Comparison of ENCODE assay signal across 17 cellular contexts in the genomic region with DNA sequence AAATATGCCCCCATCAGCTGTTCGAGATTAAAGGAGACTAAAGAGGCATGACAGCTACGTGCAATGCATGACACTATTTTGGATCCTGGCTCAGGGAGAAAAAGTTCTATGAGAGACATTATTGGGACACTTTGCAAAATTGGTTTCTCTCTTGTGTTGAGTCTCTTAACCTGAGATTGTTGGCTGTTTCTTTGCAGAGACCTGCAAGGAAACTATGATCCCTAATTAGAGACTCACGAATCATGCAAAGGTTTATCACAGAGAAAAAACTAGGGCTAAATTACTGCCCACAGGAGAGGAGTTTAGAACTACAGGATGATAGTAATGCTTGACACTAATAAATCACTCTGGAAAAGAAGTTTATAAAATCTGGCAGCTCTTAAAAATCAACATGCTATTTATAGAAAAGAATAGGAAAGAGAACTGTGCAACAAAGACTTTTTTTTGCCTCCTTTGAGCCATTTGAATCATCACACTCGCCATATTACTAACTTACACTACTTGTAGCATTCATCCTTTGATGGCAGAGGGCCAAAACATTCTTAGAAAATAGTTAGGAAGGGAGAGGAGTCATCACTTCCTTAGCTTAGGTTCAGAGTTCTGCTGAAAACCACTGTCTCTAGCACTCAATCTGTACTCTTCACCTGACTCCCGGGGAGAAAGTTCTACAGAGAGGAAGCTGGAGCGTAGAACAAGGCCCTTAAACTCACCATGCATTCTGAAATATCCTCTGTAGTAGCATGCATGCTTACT. TPM values are rescaled to one million over a fixed set of nuclear protein-coding genes. Genes with fewer than 3 reads are reported as not detected.
DNase-seq lines count a peak whose midpoint lies in the region; ATAC-seq and TF ChIP-seq lines count a peak whose summit lies in the region.
"Had no signal": no experiment of that assay in that cellular context is flagged by ENCODE, and none has a peak within 500 bp of the region (broad histone marks: within the 10 kb centered on the region; RNA-seq: fewer than 3 reads in every experiment).

No MANE protein-coding gene starts in this region.

- no peaks in the 10 kb centered on the region for H3K36me3 Mint-ChIP-seq in type B pancreatic cell
- H3K36me3 Mint-ChIP-seq: WTC11 had no signal

- 56 to 66% methylated on average over 6 of the region's 6 CpGs for WGBS in upper lobe of left lung, 2 donors

- no peaks in the 10 kb centered on the region for H3K4me1 ChIP-seq in RWPE2 (ENCODE audit: insufficient read depth, poor library complexity, severe bottlenecking)
- H3K4me1 ChIP-seq in upper lobe of left lung = peaks cover 0 to 4% (median 2%) of the 10 kb centered on the region in 4 donors
- H3K4me1 ChIP-seq in PC-9 (replicated peaks; ENCODE audit: insufficient read depth) = no peaks in the 10 kb centered on the region
- H3K4me1 ChIP-seq: parathyroid adenoma had no signal

- intact Hi-C loops in PC-9 (cut with micrococcal nuclease; ENCODE audit: unreplicated experiment) = no loop called here

- H3K9me2 ChIP-seq in PC-9 (ENCODE audit: insufficient read depth) = no peaks in the 10 kb centered on the region

- H2AFZ ChIP-seq in PC-9 = no peak overlapping the region
- H2AFZ ChIP-seq: parathyroid adenoma had no signal

- POLR2A ChIA-PET in PC-9 (lab: Charles Lee; ENCODE audit: unreplicated experiment) = no interaction called here

- no TSS peak for BruUV-seq in PC-9 (replicated peaks; lab: Mats Ljungman, UMichigan)

- no peak for TF ChIP-seq POLR2A in upper lobe of left lung (IDR thresholded peaks at IDR 0.05)

- H3K27me3 Mint-ChIP-seq in type B pancreatic cell = peaks cover 14% of the 10 kb centered on the region

- H4K20me1 ChIP-seq in PC-9 (ENCODE audit: insufficient read depth) = no peaks in the 10 kb centered on the region
- H4K20me1 ChIP-seq: BLaER1 treated with 17β-estradiol and CSF1 and Interleukin-3, amounts not matched to agents 10 nM and 100 nM had no signal

- H3K4me2 ChIP-seq in PC-9 = no peak overlapping the region

- H3F3A ChIP-seq in PC-9 (ENCODE audit: insufficient read depth, low read depth) = no peaks in the 10 kb centered on the region

- no peak overlapping the region for H3K4me3 ChIP-seq in RWPE2 (ENCODE audit: severe bottlenecking)
- H3K4me3 ChIP-seq in fibroblast of the aortic adventitia (ENCODE audit: low read depth, low read length) = no peak overlapping the region
- H3K4me3 ChIP-seq in upper lobe of left lung = no peak overlapping the region
- H3K4me3 ChIP-seq in PC-9 = no peak overlapping the region
- H3K4me3 ChIP-seq: BLaER1 treated with 17β-estradiol and CSF1 and Interleukin-3, amounts not matched to agents 10 nM and 100 nM; SK-N-MC had no signal

- ATAC-seq in RWPE2 (ENCODE audit: low read depth) = peak; percentile 89
- no peak for ATAC-seq in upper lobe of left lung (ENCODE audit: low FRiP score in 2 of 2)
- ATAC-seq: WTC11 had no signal

- H3K27me3 ChIP-seq in RWPE2 (ENCODE audit: insufficient read depth, poor library complexity, severe bottlenecking) = peaks cover 18% of the 10 kb centered on the region
- no peaks in the 10 kb centered on the region for H3K27me3 ChIP-seq in upper lobe of left lung
- peaks cover 5% of the 10 kb centered on the region; the same call in 1 of the 2 replicates for H3K27me3 ChIP-seq in PC-9 (ENCODE audit: insufficient read depth, low read depth)
- H3K27me3 ChIP-seq: BLaER1 treated with 17β-estradiol and CSF1 and Interleukin-3, amounts not matched to agents 10 nM and 100 nM had no signal

- no peak for TF ChIP-seq EP300 in upper lobe of left lung (IDR thresholded peaks at IDR 0.05)

- H3K9me3 ChIP-seq in RWPE2 (ENCODE audit: severe bottlenecking) (peaks cover 3% of the 10 kb centered on the region), upper lobe of left lung (no peaks in the 10 kb centered on the region), PC-9 (ENCODE audit: insufficient read depth, low read depth) (no peaks in the 10 kb centered on the region)

- no peak overlapping the region for H3K27ac Mint-ChIP-seq in type B pancreatic cell
- H3K27ac Mint-ChIP-seq: WTC11 had no signal

- H3K27ac ChIP-seq in RWPE2 (ENCODE audit: poor library complexity, severe bottlenecking) = no peak overlapping the region
- no peak overlapping the region for H3K27ac ChIP-seq in upper lobe of left lung
- no peak overlapping the region for H3K27ac ChIP-seq in PC-9
- H3K27ac ChIP-seq: parathyroid adenoma, SK-N-MC had no signal

- H3K9me3 Mint-ChIP-seq in type B pancreatic cell = no peaks in the 10 kb centered on the region

- no peak for TF ChIP-seq CTCF in RWPE2 (IDR thresholded peaks at IDR 0.05; ENCODE audit: poor library complexity, severe bottlenecking)
- TF ChIP-seq CTCF in fibroblast of the aortic adventitia (IDR thresholded peaks at IDR 0.05; ENCODE audit: insufficient read depth, low read length) = no peak
- no peak for TF ChIP-seq CTCF in upper lobe of left lung (IDR thresholded peaks at IDR 0.05)
- no peak for TF ChIP-seq CTCF in type B pancreatic cell (conservative IDR thresholded peaks at IDR 0.05)
- no peak for TF ChIP-seq CTCF in PC-9 (conservative IDR thresholded peaks at IDR 0.05)

- no peak overlapping the region for H3K4me3 Mint-ChIP-seq in type B pancreatic cell
- H3K4me3 Mint-ChIP-seq: WTC11 had no signal

- H3K79me2 ChIP-seq in PC-9 (ENCODE audit: low read depth) = no peaks in the 10 kb centered on the region
- H3K79me2 ChIP-seq: parathyroid adenoma had no signal

- H3K4me1 Mint-ChIP-seq in type B pancreatic cell (ENCODE audit: unreplicated experiment) = no peaks in the 10 kb centered on the region

- H3K36me3 ChIP-seq in RWPE2 (ENCODE audit: low read depth) (no peaks in the 10 kb centered on the region), upper lobe of left lung (no peaks in the 10 kb centered on the region), PC-9 (ENCODE audit: low read depth) (no peaks in the 10 kb centered on the region)
- H3K36me3 ChIP-seq: BLaER1 treated with 17β-estradiol and CSF1 and Interleukin-3, amounts not matched to agents 10 nM and 100 nM had no signal

- CTCF ChIA-PET in PC-9 (lab: Charles Lee) = no interaction called here

- DNase-seq in A172 (ENCODE audit: low spot score) (peak; percentile 95), Daoy (ENCODE audit: low read depth) (peak; percentile 80), RWPE2 (ENCODE audit: low spot score) (no peak), fibroblast of the aortic adventitia (ENCODE audit: low read depth) (peak; percentile 27), upper lobe of left lung (no peak), type B pancreatic cell (ENCODE audit: extremely low spot score, unreplicated experiment) (no peak), PC-9 (no peak), AG08396 (ENCODE audit: low spot score) (no peak)
- DNase-seq: activated T-cell treated with anti-CD3 and anti-CD28 coated beads, Interleukin-2, amount 50 U/mL, for 48 hours; effector CD8-positive, alpha-beta T cell; Karpas-422; NK-92 treated with Interleukin-12 subunit alpha and Interleukin-12 subunit beta, amount 100 ng/mL, for 24 hours; trophoblast cell had no signal

RNA-seq across cellular contexts. Expression of a gene that starts 25.3 kb away (rescaled TPM):
- total RNA-seq in A172 (2014; rRNA removed; shearing (Covaris generic)) = 6.5 and 8.7 TPM in 2 replicates
- 38.3 and 47.5 TPM in 2 replicates for total RNA-seq in Daoy (2014; rRNA removed; shearing (Covaris generic))
- total RNA-seq in fibroblast of the aortic adventitia (ENCODE audit: low replicate concordance) (0.65 TPM in 1 of 2 replicates, not detected in the other), upper lobe of left lung (10 to 100 TPM in 1 of 6 donors, 1 to 10 TPM in 5; 3.8 to 25.6 (median 5.7) TPM), type B pancreatic cell (ENCODE audit: low replicate concordance) (0.48 and 6.3 TPM in 2 replicates), PC-9 (2021) (not detected in 2 replicates)

Comparison
In these comparisons a context has a peak if more than half of its experiments do, and no peak if none do; other contexts are left out.
1. DNase-seq: peak in A172 (single experiment), Daoy (single experiment) and fibroblast of the aortic adventitia (single experiment); none in RWPE2 (single experiment), upper lobe of left lung (0 of 2), type B pancreatic cell (single experiment), PC-9 (0 of 2) and AG08396 (single experiment).